Comparison of ENCODE assay signal across 1 cellular context in the genomic region with DNA sequence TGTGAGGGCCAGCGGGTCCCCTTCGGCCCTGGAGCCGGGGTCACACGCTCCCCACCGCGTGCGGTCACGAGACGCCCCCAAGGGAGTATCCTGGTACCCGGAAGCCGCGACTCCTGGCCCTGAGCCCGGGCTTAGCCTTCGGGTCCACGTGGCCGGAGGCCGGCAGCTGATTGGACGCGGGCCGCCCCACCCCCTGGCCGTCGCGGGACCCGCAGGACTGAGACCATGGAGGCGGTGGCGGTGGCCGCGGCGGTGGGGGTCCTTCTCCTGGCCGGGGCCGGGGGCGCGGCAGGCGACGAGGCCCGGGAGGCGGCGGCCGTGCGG.
TF ChIP-seq lines count a peak whose summit lies in the region.

A gene (plus strand): TSS at position 194 of the 324 bp plus-strand sequence. CDS start 32 bp downstream, at position 226.

TF ChIP-seq in K562, 482 proteins besides CTCF, POLR2A, EP300 and RAD21 (continued from another document and continues in another):
- TF ChIP-seq, protein P1, sequence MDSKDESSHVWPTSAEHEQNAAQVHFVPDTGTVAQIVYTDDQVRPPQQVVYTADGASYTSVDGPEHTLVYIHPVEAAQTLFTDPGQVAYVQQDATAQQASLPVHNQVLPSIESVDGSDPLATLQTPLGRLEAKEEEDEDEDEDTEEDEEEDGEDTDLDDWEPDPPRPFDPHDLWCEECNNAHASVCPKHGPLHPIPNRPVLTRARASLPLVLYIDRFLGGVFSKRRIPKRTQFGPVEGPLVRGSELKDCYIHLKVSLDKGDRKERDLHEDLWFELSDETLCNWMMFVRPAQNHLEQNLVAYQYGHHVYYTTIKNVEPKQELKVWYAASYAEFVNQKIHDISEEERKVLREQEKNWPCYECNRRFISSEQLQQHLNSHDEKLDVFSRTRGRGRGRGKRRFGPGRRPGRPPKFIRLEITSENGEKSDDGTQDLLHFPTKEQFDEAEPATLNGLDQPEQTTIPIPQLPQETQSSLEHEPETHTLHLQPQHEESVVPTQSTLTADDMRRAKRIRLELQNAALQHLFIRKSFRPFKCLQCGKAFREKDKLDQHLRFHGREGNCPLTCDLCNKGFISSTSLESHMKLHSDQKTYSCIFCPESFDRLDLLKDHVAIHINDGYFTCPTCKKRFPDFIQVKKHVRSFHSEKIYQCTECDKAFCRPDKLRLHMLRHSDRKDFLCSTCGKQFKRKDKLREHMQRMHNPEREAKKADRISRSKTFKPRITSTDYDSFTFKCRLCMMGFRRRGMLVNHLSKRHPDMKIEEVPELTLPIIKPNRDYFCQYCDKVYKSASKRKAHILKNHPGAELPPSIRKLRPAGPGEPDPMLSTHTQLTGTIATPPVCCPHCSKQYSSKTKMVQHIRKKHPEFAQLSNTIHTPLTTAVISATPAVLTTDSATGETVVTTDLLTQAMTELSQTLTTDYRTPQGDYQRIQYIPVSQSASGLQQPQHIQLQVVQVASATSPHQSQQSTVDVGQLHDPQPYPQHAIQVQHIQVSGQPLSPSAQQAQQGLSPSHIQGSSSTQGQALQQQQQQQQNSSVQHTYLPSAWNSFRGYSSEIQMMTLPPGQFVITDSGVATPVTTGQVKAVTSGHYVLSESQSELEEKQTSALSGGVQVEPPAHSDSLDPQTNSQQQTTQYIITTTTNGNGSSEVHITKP (IDR thresholded peaks at IDR 0.05; ENCODE audit: partially characterized antibody) = peak; percentile 84
- peak; percentile 48 for TF ChIP-seq NEUROD1 (IDR thresholded peaks at IDR 0.05; ENCODE audit: borderline replicate concordance, low read depth, low read length, partially characterized antibody)
- TF ChIP-seq, protein P2, sequence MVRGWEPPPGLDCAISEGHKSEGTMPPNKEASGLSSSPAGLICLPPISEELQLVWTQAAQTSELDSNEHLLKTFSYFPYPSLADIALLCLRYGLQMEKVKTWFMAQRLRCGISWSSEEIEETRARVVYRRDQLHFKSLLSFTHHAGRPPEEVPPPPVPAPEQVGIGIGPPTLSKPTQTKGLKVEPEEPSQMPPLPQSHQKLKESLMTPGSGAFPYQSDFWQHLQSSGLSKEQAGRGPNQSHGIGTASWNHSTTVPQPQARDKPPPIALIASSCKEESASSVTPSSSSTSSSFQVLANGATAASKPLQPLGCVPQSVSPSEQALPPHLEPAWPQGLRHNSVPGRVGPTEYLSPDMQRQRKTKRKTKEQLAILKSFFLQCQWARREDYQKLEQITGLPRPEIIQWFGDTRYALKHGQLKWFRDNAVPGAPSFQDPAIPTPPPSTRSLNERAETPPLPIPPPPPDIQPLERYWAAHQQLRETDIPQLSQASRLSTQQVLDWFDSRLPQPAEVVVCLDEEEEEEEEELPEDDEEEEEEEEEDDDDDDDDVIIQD (CRISPR knock-in tag; IDR thresholded peaks at IDR 0.05) = 0 out of 2 replicates have a peak, but pooled peaks have one; percentile 39
- TF ChIP-seq, protein P3, sequence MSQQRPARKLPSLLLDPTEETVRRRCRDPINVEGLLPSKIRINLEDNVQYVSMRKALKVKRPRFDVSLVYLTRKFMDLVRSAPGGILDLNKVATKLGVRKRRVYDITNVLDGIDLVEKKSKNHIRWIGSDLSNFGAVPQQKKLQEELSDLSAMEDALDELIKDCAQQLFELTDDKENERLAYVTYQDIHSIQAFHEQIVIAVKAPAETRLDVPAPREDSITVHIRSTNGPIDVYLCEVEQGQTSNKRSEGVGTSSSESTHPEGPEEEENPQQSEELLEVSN (IDR thresholded peaks at IDR 0.05; ENCODE audit: borderline replicate concordance in 1 of 2, extremely low read depth in 1 of 2, insufficient read depth in 1 of 2, insufficient read length in 1 of 2, low read depth in 1 of 2, low read length in 1 of 2, poor library complexity in 1 of 2, severe bottlenecking in 1 of 2) = peak; percentile 42 to 88
- TF ChIP-seq, protein P4, sequence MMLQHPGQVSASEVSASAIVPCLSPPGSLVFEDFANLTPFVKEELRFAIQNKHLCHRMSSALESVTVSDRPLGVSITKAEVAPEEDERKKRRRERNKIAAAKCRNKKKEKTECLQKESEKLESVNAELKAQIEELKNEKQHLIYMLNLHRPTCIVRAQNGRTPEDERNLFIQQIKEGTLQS (IDR thresholded peaks at IDR 0.05) = no peak
- TF ChIP-seq, protein P4 (CRISPR knock-in tag; conservative IDR thresholded peaks at IDR 0.05) = 0 out of 2 replicates have a peak, but pooled peaks have one; percentile 16
- peak; percentile 10 to 78 for TF ChIP-seq MAZ (CRISPR knock-in tag; conservative IDR thresholded peaks at IDR 0.05 in 1 of 2, IDR thresholded peaks at IDR 0.05 in 1 of 2)
- TF ChIP-seq BHLHE40 (IDR thresholded peaks at IDR 0.05; ENCODE audit: low read length) = peak; percentile 98
- TF ChIP-seq TAF9B (IDR thresholded peaks at IDR 0.05; ENCODE audit: partially characterized antibody) = peak; percentile 30
- peak in 1 of 2 experiments; percentile 28; a peak in 1 of 3 replicates for TF ChIP-seq CBX3 (IDR thresholded peaks at IDR 0.05; ENCODE audit: borderline replicate concordance in 1 of 2, low read length in 2 of 2)
- TF ChIP-seq ZNF274 (IDR thresholded peaks at IDR 0.05; ENCODE audit: borderline replicate concordance, low read depth, low read length) = no peak
- TF ChIP-seq, protein P5, sequence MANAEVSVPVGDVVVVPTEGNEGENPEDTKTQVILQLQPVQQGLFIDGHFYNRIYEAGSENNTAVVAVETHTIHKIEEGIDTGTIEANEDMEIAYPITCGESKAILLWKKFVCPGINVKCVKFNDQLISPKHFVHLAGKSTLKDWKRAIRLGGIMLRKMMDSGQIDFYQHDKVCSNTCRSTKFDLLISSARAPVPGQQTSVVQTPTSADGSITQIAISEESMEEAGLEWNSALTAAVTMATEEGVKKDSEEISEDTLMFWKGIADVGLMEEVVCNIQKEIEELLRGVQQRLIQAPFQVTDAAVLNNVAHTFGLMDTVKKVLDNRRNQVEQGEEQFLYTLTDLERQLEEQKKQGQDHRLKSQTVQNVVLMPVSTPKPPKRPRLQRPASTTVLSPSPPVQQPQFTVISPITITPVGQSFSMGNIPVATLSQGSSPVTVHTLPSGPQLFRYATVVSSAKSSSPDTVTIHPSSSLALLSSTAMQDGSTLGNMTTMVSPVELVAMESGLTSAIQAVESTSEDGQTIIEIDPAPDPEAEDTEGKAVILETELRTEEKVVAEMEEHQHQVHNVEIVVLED (CRISPR knock-in tag; IDR thresholded peaks at IDR 0.05) = no peak; the same call in 1 of the 2 replicates
- TF ChIP-seq POLR2G (IDR thresholded peaks at IDR 0.05; ENCODE audit: low read depth, low read length) = peak; percentile 89
- TF ChIP-seq RAD51 (IDR thresholded peaks at IDR 0.05; ENCODE audit: borderline replicate concordance, low read depth) = peak; percentile 93
- 0 out of 4 replicates have a peak, but pooled peaks of 1 of the 2 experiments have one; percentile 14 for TF ChIP-seq SIN3A (IDR thresholded peaks at IDR 0.05; ENCODE audit: borderline replicate concordance in 2 of 2, control insufficient read depth in 1 of 2, low read depth in 2 of 2, low read length in 2 of 2)
- TF ChIP-seq, protein P6, sequence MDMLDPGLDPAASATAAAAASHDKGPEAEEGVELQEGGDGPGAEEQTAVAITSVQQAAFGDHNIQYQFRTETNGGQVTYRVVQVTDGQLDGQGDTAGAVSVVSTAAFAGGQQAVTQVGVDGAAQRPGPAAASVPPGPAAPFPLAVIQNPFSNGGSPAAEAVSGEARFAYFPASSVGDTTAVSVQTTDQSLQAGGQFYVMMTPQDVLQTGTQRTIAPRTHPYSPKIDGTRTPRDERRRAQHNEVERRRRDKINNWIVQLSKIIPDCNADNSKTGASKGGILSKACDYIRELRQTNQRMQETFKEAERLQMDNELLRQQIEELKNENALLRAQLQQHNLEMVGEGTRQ (CRISPR knock-in tag; IDR thresholded peaks at IDR 0.05) = peak; percentile 98
- TF ChIP-seq SAFB (IDR thresholded peaks at IDR 0.05; ENCODE audit: borderline replicate concordance, low read depth, low read length) = peak; percentile 35; the same call in 1 of the 2 replicates
- TF ChIP-seq, protein P7, sequence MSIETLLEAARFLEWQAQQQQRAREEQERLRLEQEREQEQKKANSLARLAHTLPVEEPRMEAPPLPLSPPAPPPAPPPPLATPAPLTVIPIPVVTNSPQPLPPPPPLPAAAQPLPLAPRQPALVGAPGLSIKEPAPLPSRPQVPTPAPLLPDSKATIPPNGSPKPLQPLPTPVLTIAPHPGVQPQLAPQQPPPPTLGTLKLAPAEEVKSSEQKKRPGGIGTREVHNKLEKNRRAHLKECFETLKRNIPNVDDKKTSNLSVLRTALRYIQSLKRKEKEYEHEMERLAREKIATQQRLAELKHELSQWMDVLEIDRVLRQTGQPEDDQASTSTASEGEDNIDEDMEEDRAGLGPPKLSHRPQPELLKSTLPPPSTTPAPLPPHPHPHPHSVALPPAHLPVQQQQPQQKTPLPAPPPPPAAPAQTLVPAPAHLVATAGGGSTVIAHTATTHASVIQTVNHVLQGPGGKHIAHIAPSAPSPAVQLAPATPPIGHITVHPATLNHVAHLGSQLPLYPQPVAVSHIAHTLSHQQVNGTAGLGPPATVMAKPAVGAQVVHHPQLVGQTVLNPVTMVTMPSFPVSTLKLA (conservative IDR thresholded peaks at IDR 0.05) = peak; percentile 96
- TF ChIP-seq ZNF239 (CRISPR knock-in tag; IDR thresholded peaks at IDR 0.05) = 0 out of 2 replicates have a peak, but pooled peaks have one; percentile 26
- no peak for TF ChIP-seq ZNF282 (CRISPR knock-in tag; IDR thresholded peaks at IDR 0.05)
- TF ChIP-seq DPF2 (IDR thresholded peaks at IDR 0.05) = no peak
- TF ChIP-seq PHF20 (IDR thresholded peaks at IDR 0.05; ENCODE audit: partially characterized antibody) = peak; percentile 57
- no peak for TF ChIP-seq ZNF79 (CRISPR knock-in tag; IDR thresholded peaks at IDR 0.05; ENCODE audit: low read depth)
- TF ChIP-seq ELF1 (tag; IDR thresholded peaks at IDR 0.05) = peak; percentile 98
- TF ChIP-seq, protein P8, sequence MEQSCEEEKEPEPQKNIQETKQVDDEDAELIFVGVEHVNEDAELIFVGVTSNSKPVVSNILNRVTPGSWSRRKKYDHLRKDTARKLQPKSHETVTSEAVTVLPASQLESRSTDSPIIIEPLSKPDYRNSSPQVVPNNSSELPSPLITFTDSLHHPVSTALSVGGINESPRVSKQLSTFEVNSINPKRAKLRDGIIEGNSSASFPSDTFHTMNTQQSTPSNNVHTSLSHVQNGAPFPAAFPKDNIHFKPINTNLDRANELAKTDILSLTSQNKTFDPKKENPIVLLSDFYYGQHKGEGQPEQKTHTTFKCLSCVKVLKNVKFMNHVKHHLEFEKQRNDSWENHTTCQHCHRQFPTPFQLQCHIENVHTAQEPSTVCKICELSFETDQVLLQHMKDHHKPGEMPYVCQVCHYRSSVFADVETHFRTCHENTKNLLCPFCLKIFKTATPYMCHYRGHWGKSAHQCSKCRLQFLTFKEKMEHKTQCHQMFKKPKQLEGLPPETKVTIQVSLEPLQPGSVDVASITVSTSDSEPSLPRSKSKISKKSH (CRISPR knock-in tag; IDR thresholded peaks at IDR 0.05) = no peak
- TF ChIP-seq TAF7 (tag; IDR thresholded peaks at IDR 0.05) = 0 out of 2 replicates have a peak, but pooled peaks have one; percentile 15
- TF ChIP-seq ARID1B (IDR thresholded peaks at IDR 0.05) = peak; percentile 52
- TF ChIP-seq FOSL1 (tag; conservative IDR thresholded peaks at IDR 0.05) = peak; percentile 54; the same call in 1 of the 2 replicates
- TF ChIP-seq ZNF57 (CRISPR knock-in tag; IDR thresholded peaks at IDR 0.05) = no peak
- TF ChIP-seq CC2D1A (IDR thresholded peaks at IDR 0.05) = no peak
- TF ChIP-seq, protein P9, sequence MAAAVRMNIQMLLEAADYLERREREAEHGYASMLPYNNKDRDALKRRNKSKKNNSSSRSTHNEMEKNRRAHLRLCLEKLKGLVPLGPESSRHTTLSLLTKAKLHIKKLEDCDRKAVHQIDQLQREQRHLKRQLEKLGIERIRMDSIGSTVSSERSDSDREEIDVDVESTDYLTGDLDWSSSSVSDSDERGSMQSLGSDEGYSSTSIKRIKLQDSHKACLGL (CRISPR knock-in tag; IDR thresholded peaks at IDR 0.05; ENCODE audit: borderline replicate concordance, poor library complexity, severe bottlenecking) = peak; percentile 48
- TF ChIP-seq HMGN3 (IDR thresholded peaks at IDR 0.05; ENCODE audit: borderline replicate concordance, extremely low read depth, insufficient read length, low read depth, low read length) = peak; percentile 85
